Comparison of ENCODE assay signal across 14 cellular contexts in genomic region chr17:14833201-14833773, GRCh38.
DNase-seq lines count a peak whose midpoint lies in the region; ATAC-seq and TF ChIP-seq lines count a peak whose summit lies in the region.
"Had no signal": no experiment of that assay in that cellular context is flagged by ENCODE, and none has a peak within 500 bp of the region (broad histone marks: within the 10 kb centered on the region; RNA-seq: fewer than 3 reads in every experiment).

No MANE protein-coding gene starts in this region.

- H2AFZ ChIP-seq in IMR-90 (replicated peaks; ENCODE audit: low read length, poor library complexity) = peak overlapping the region; percentile 35

- H3K9me3 ChIP-seq in IMR-90 (ENCODE audit: control insufficient read depth, insufficient read depth, low read length) = peaks cover 10% of the 10 kb centered on the region
- H3K9me3 ChIP-seq: upper lobe of left lung had no signal

- dilution Hi-C loops in IMR-90 (cut with HindIII; ENCODE audit: low sequenced_read_pairs, unreplicated experiment) = no loop called here

- no peak for TF ChIP-seq RAD21 in IMR-90 (IDR thresholded peaks at IDR 0.05; ENCODE audit: low read length)

- peak overlapping the region; percentile 54; the same call in 1 of the 2 replicates for H3K18ac ChIP-seq in IMR-90 (ENCODE audit: low read depth, low read length)

- H2BK120ac ChIP-seq in IMR-90 (ENCODE audit: low read depth, low read length) = peak overlapping the region; percentile 92

- no peak overlapping the region; the same call in 1 of the 2 replicates for H3K56ac ChIP-seq in IMR-90 (ENCODE audit: extremely low read depth, insufficient read depth, low read length)

- H3K36me3 Mint-ChIP-seq in activated CD4-positive, alpha-beta memory T cell treated with anti-CD3 and anti-CD28 coated beads for 36 hours = no peaks in the 10 kb centered on the region
- H3K36me3 Mint-ChIP-seq in activated CD4-positive, alpha-beta memory T cell treated with anti-CD3 and anti-CD28 coated beads, Interleukin-2, amount 10 ng/mL, durations not matched to agents 7 days and 5 days (ENCODE audit: low read depth) = no peaks in the 10 kb centered on the region

- H3K36me3 ChIP-seq in IMR-90 (ENCODE audit: control insufficient read depth, insufficient read depth, low read length) = no peaks in the 10 kb centered on the region
- H3K36me3 ChIP-seq: upper lobe of left lung had no signal

- no peak overlapping the region for H3K4me3 ChIP-seq in IMR-90 (ENCODE audit: insufficient read depth, low read depth, low read length)
- no peak overlapping the region for H3K4me3 ChIP-seq in epithelial cell of esophagus (ENCODE audit: low read length)
- no peak overlapping the region for H3K4me3 ChIP-seq in retinal pigment epithelial cell (ENCODE audit: low read length)
- H3K4me3 ChIP-seq: upper lobe of left lung had no signal

- peak overlapping the region; percentile 23; the same call in 1 of the 2 replicates for H4K5ac ChIP-seq in IMR-90 (ENCODE audit: low read depth, low read length)

- ATAC-seq in IMR-90 (ENCODE audit: low read depth) (peak; percentile 95), HG03354 (IDR thresholded peaks at IDR 0.05; ENCODE audit: poor library complexity, severe bottlenecking, unreplicated experiment) (no peak), HG03097 (IDR thresholded peaks at IDR 0.05; ENCODE audit: low FRiP score, unreplicated experiment) (no peak)
- ATAC-seq: sciatic nerve had no signal

- H3K79me1 ChIP-seq in IMR-90 (ENCODE audit: low read depth in 1 of 2, low read length in 2 of 2) = no peaks in the 10 kb centered on the region

- DNase-seq in activated CD4-positive, alpha-beta memory T cell treated with anti-CD3 and anti-CD28 coated beads for 36 hours = peak; percentile 11
- no peak for DNase-seq in activated CD4-positive, alpha-beta memory T cell treated with anti-CD3 and anti-CD28 coated beads, Interleukin-2, amount 10 ng/mL, durations not matched to agents 7 days and 5 days
- DNase-seq in IMR-90 (peak; percentile 94), epithelial cell of esophagus (ENCODE audit: low read depth) (peak; percentile 89), retinal pigment epithelial cell (ENCODE audit: low read depth) (peak; percentile 95), NCI-H1092 (lab: John Stamatoyannopoulos, UW) (no peak)
- DNase-seq: anterior cingulate cortex, NCI-H2107 had no signal

- H2BK5ac ChIP-seq in IMR-90 (ENCODE audit: low read depth, low read length, poor library complexity, severe bottlenecking) = peak overlapping the region; percentile 49

- TF ChIP-seq CTCF in IMR-90 (conservative IDR thresholded peaks at IDR 0.05; ENCODE audit: low read depth, low read length) = no peak
- no peak for TF ChIP-seq CTCF in epithelial cell of esophagus (IDR thresholded peaks at IDR 0.05; ENCODE audit: insufficient read depth, low read depth, low read length, missing control alignments)
- TF ChIP-seq CTCF in retinal pigment epithelial cell (conservative IDR thresholded peaks at IDR 0.05; ENCODE audit: low read depth, low read length) = no peak

- H3K4me3 Mint-ChIP-seq in activated CD4-positive, alpha-beta memory T cell treated with anti-CD3 and anti-CD28 coated beads for 36 hours = no peak overlapping the region
- H3K4me3 Mint-ChIP-seq in activated CD4-positive, alpha-beta memory T cell treated with anti-CD3 and anti-CD28 coated beads, Interleukin-2, amount 10 ng/mL, durations not matched to agents 7 days and 5 days = no peak overlapping the region
- H3K4me3 Mint-ChIP-seq: B cell; T-helper 1 cell treated with Interleukin-12 subunit alpha and Interleukin-12 subunit beta and Interleukin-4 antibody, amounts not matched to agents 30 μg/mL and 1 μg/mL, for 36 hours had no signal

- H2AK9ac ChIP-seq in IMR-90 (replicated peaks; ENCODE audit: low read depth, low read length, poor library complexity) = no peak overlapping the region

- no peaks in the 10 kb centered on the region for H3K9me3 Mint-ChIP-seq in activated CD4-positive, alpha-beta memory T cell treated with anti-CD3 and anti-CD28 coated beads for 36 hours
- no peaks in the 10 kb centered on the region for H3K9me3 Mint-ChIP-seq in activated CD4-positive, alpha-beta memory T cell treated with anti-CD3 and anti-CD28 coated beads, Interleukin-2, amount 10 ng/mL, durations not matched to agents 7 days and 5 days
- H3K9me3 Mint-ChIP-seq: T-helper 1 cell treated with Interleukin-12 subunit alpha and Interleukin-12 subunit beta and Interleukin-4 antibody, amounts not matched to agents 30 μg/mL and 1 μg/mL, for 36 hours had no signal

- POLR2A ChIA-PET in activated CD4-positive, alpha-beta memory T cell treated with anti-CD3 and anti-CD28 coated beads for 36 hours (lab: Charles Lee) = no interaction called here
- POLR2A ChIA-PET in activated CD4-positive, alpha-beta memory T cell treated with anti-CD3 and anti-CD28 coated beads, Interleukin-2, amount 10 ng/mL, durations not matched to agents 7 days and 5 days (lab: Charles Lee) = no interaction called here
- POLR2A ChIA-PET in IMR-90 (lab: Charles Lee; ENCODE audit: unreplicated experiment) = no interaction called here

- peaks cover 4% of the 10 kb centered on the region for H3K4me1 Mint-ChIP-seq in activated CD4-positive, alpha-beta memory T cell treated with anti-CD3 and anti-CD28 coated beads for 36 hours (ENCODE audit: low read depth)
- H3K4me1 Mint-ChIP-seq in activated CD4-positive, alpha-beta memory T cell treated with anti-CD3 and anti-CD28 coated beads, Interleukin-2, amount 10 ng/mL, durations not matched to agents 7 days and 5 days = no peaks in the 10 kb centered on the region
- H3K4me1 Mint-ChIP-seq: B cell had no signal

- intact Hi-C loops in activated CD4-positive, alpha-beta memory T cell treated with anti-CD3 and anti-CD28 coated beads for 36 hours (cut with micrococcal nuclease) = no loop called here
- intact Hi-C loops in IMR-90 (cut with micrococcal nuclease) = loop anchor here (5.0 kb wide), 1 partner anchor 36 kb away; no protein-coding TSS in a partner anchor

- no peaks in the 10 kb centered on the region for H3K27me3 ChIP-seq in IMR-90 (ENCODE audit: control insufficient read depth, insufficient read depth, low read length)
- H3K27me3 ChIP-seq: upper lobe of left lung had no signal

- no peak overlapping the region for H3K9ac ChIP-seq in IMR-90 (ENCODE audit: low read depth, low read length)

- no peak overlapping the region for H2AK5ac ChIP-seq in IMR-90 (ENCODE audit: low read depth, low read length)

- H2BK15ac ChIP-seq in IMR-90 (ENCODE audit: low read depth, low read length) = peak overlapping the region; percentile 10; the same call in 2 of the 3 replicates

- peak overlapping the region; percentile 49 for H3K27ac ChIP-seq in IMR-90 (ENCODE audit: insufficient read depth, low read length)
- H3K27ac ChIP-seq: upper lobe of left lung had no signal

- 33% methylated on average over 3 of the region's 6 CpGs; no CpG with 5 or more reads in 1 of the 2 experiments for WGBS in IMR-90 (ENCODE audit: extremely low coverage in 2 of 2, insufficient read length in 1 of 2), 2 experiments

- peaks cover 10% of the 10 kb centered on the region for H3K4me1 ChIP-seq in IMR-90 (ENCODE audit: control insufficient read depth, insufficient read depth, low read length)
- H3K4me1 ChIP-seq: upper lobe of left lung had no signal

- peak overlapping the region; percentile 69 for H3K14ac ChIP-seq in IMR-90 (replicated peaks; ENCODE audit: low read depth, low read length)

- no peaks in the 10 kb centered on the region for H4K20me1 ChIP-seq in IMR-90 (ENCODE audit: insufficient read depth, low read length)

- H3K4ac ChIP-seq in IMR-90 (ENCODE audit: low read depth, low read length) = peak overlapping the region; percentile 27

- H4K8ac ChIP-seq in IMR-90 (ENCODE audit: low read depth in 2 of 2, low read length in 2 of 2) = peak overlapping the region; percentile 38 to 67; a peak in 3 of 4 replicates

- no TSS peak for BruUV-seq in IMR-90 (replicated peaks; lab: Mats Ljungman, UMichigan)

- no peak overlapping the region for H3K23ac ChIP-seq in IMR-90 (ENCODE audit: low read depth, low read length)

- no peak overlapping the region for H3K27ac Mint-ChIP-seq in activated CD4-positive, alpha-beta memory T cell treated with anti-CD3 and anti-CD28 coated beads for 36 hours
- no peak overlapping the region for H3K27ac Mint-ChIP-seq in activated CD4-positive, alpha-beta memory T cell treated with anti-CD3 and anti-CD28 coated beads, Interleukin-2, amount 10 ng/mL, durations not matched to agents 7 days and 5 days
- H3K27ac Mint-ChIP-seq: B cell; T-helper 1 cell treated with Interleukin-12 subunit alpha and Interleukin-12 subunit beta and Interleukin-4 antibody, amounts not matched to agents 30 μg/mL and 1 μg/mL, for 36 hours had no signal

- CTCF ChIA-PET in activated CD4-positive, alpha-beta memory T cell treated with anti-CD3 and anti-CD28 coated beads for 36 hours (lab: Charles Lee) = no interaction called here
- CTCF ChIA-PET in activated CD4-positive, alpha-beta memory T cell treated with anti-CD3 and anti-CD28 coated beads, Interleukin-2, amount 10 ng/mL, durations not matched to agents 7 days and 5 days (lab: Charles Lee) = no interaction called here
- CTCF ChIA-PET in IMR-90 (lab: Yijun Ruan, JAX) = interaction anchor here (0.6 kb wide), 1 partner anchor 47 kb away, joined by 3 read pairs; no protein-coding TSS in a partner anchor

- no peaks in the 10 kb centered on the region; the same call in 1 of the 2 replicates for H3K9me1 ChIP-seq in IMR-90 (ENCODE audit: insufficient read depth, low read length)

- TF ChIP-seq POLR2A in IMR-90 (IDR thresholded peaks at IDR 0.05; ENCODE audit: low read depth, low read length) = no peak

- H2BK20ac ChIP-seq in IMR-90 (ENCODE audit: low read depth, low read length) = peak overlapping the region; percentile 68

- peaks cover 13% of the 10 kb centered on the region for H3K27me3 Mint-ChIP-seq in activated CD4-positive, alpha-beta memory T cell treated with anti-CD3 and anti-CD28 coated beads for 36 hours
- H3K27me3 Mint-ChIP-seq in activated CD4-positive, alpha-beta memory T cell treated with anti-CD3 and anti-CD28 coated beads, Interleukin-2, amount 10 ng/mL, durations not matched to agents 7 days and 5 days = no peaks in the 10 kb centered on the region

- H3K4me2 ChIP-seq in IMR-90 (ENCODE audit: low read depth, low read length) = peak overlapping the region; percentile 6; the same call in 1 of the 2 replicates

- peak overlapping the region; percentile 83 for H4K91ac ChIP-seq in IMR-90 (ENCODE audit: insufficient read depth, low read depth, low read length)

- in situ Hi-C loops in IMR-90 (cut with MboI; ENCODE audit: low sequenced_read_pairs) = loop anchor here (10.0 kb wide), 1 partner anchor 58 kb away; no protein-coding TSS in a partner anchor

TF ChIP-seq in IMR-90, 13 proteins besides CTCF, POLR2A, EP300 and RAD21:
- no peak for TF ChIP-seq FOS (IDR thresholded peaks at IDR 0.05; ENCODE audit: low read depth, low read length)
- no peak for TF ChIP-seq MXI1 (IDR thresholded peaks at IDR 0.05; ENCODE audit: borderline replicate concordance, low read depth, low read length)
- TF ChIP-seq CHD1 (IDR thresholded peaks at IDR 0.05; ENCODE audit: low read depth, low read length) = no peak
- no peak for TF ChIP-seq RCOR1 (IDR thresholded peaks at IDR 0.05; ENCODE audit: insufficient replicate concordance, low read length)
- peak; percentile 42; the same call in 1 of the 2 replicates for TF ChIP-seq BHLHE40 (IDR thresholded peaks at IDR 0.05; ENCODE audit: low read depth, low read length)

Comparison
In these comparisons a context has a peak if more than half of its experiments do, and no peak if none do; other contexts are left out.
1. DNase-seq: peak in activated CD4-positive, alpha-beta memory T cell treated with anti-CD3 and anti-CD28 coated beads for 36 hours (single experiment), IMR-90 (single experiment), epithelial cell of esophagus (single experiment) and retinal pigment epithelial cell (single experiment); none in activated CD4-positive, alpha-beta memory T cell treated with anti-CD3 and anti-CD28 coated beads, Interleukin-2, amount 10 ng/mL, durations not matched to agents 7 days and 5 days (single experiment) and NCI-H1092 (single experiment).